ENCODE assay signal across 22 cellular contexts in genomic region chr13:22256111-22256639, GRCh38.
DNase-seq lines count a peak whose midpoint lies in the region; ATAC-seq and TF ChIP-seq lines count a peak whose summit lies in the region.
"Had no signal": no experiment of that assay in that cellular context is flagged by ENCODE, and none has a peak within 500 bp of the region (broad histone marks: within the 10 kb centered on the region; RNA-seq: fewer than 3 reads in every experiment).

No MANE protein-coding gene starts in this region.

- POLR2A ChIA-PET in RWPE1 (lab: Yijun Ruan, JAX; ENCODE audit: low non-redundant PET) = no interaction called here

- H3K4me3 ChIP-seq in AG10803 (ENCODE audit: low read length) (no peak overlapping the region), H7 (ENCODE audit: insufficient read depth, low read depth, low read length) (no peak overlapping the region), kidney epithelial cell (ENCODE audit: low read depth, low read length) (no peak overlapping the region), neuronal stem cell (ENCODE audit: low read length in 2 of 2) (no peak overlapping the region)
- H3K4me3 ChIP-seq: suprapubic skin had no signal

- ATAC-seq in GM19467 (IDR thresholded peaks at IDR 0.05; ENCODE audit: unreplicated experiment) = no peak
- ATAC-seq: activated T-cell treated with anti-CD3 and anti-CD28 coated beads, Interleukin-2, amount 50 U/mL, for 4 hours; left ventricle myocardium superior had no signal

- H2BK15ac ChIP-seq in neuronal stem cell (ENCODE audit: low read length) = no peak overlapping the region

- CTCF ChIA-PET in RWPE1 (lab: Yijun Ruan, JAX) = interaction anchor here (0.6 kb wide), 2 partner anchors 390 to 633 kb away, joined by 3 read pairs; no protein-coding TSS in a partner anchor

- H2BK12ac ChIP-seq in neuronal stem cell (ENCODE audit: low read length) = no peak overlapping the region

- H3K27me3 ChIP-seq in H7 (ENCODE audit: control insufficient read depth, insufficient read depth, low read length) = no peaks in the 10 kb centered on the region
- no peaks in the 10 kb centered on the region for H3K27me3 ChIP-seq in kidney epithelial cell (ENCODE audit: control insufficient read depth, insufficient read depth, low read length)
- H3K27me3 ChIP-seq in neuronal stem cell (ENCODE audit: control insufficient read depth in 3 of 3, insufficient read depth in 3 of 3, low read depth in 1 of 3, low read length in 3 of 3) = no peaks in the 10 kb centered on the region

- 0 out of 2 replicates have a peak, but pooled peaks have one; percentile 7 for TF ChIP-seq CTCF in AG10803 (conservative IDR thresholded peaks at IDR 0.05; ENCODE audit: low read length)
- TF ChIP-seq CTCF in RWPE1 (conservative IDR thresholded peaks at IDR 0.05; ENCODE audit: low read depth) = 0 out of 2 replicates have a peak, but pooled peaks have one; percentile 5
- peak; percentile 29 for TF ChIP-seq CTCF in kidney epithelial cell (IDR thresholded peaks at IDR 0.05; ENCODE audit: insufficient read depth, low read length, poor library complexity, severe bottlenecking)

- no peak overlapping the region for H3K9ac ChIP-seq in neuronal stem cell (ENCODE audit: low read depth, low read length, poor library complexity)

- H3K18ac ChIP-seq in neuronal stem cell (ENCODE audit: low read length) = no peak overlapping the region

- H2BK5ac ChIP-seq in neuronal stem cell (ENCODE audit: low read length) = no peak overlapping the region

- no peak overlapping the region for H2AFZ ChIP-seq in neuronal stem cell (ENCODE audit: low read length)

- H3K27ac ChIP-seq in RWPE1 (no peak overlapping the region), neuronal stem cell (replicated peaks; ENCODE audit: low read length) (no peak overlapping the region)
- H3K27ac ChIP-seq: suprapubic skin had no signal

- H4K8ac ChIP-seq in neuronal stem cell (ENCODE audit: low read depth, low read length) = no peak overlapping the region

- no peaks in the 10 kb centered on the region for H3K36me3 ChIP-seq in H7 (replicated peaks; ENCODE audit: control insufficient read depth, insufficient read depth, low read length)
- no peaks in the 10 kb centered on the region for H3K36me3 ChIP-seq in kidney epithelial cell (ENCODE audit: control insufficient read depth, insufficient read depth, low read length)
- H3K36me3 ChIP-seq in neuronal stem cell (replicated peaks in 1 of 2; ENCODE audit: control insufficient read depth in 2 of 2, insufficient read depth in 2 of 2, low read length in 2 of 2) = no peaks in the 10 kb centered on the region
- H3K36me3 ChIP-seq: suprapubic skin had no signal

- no peaks in the 10 kb centered on the region for H3K79me1 ChIP-seq in neuronal stem cell (ENCODE audit: low read depth, low read length)

- peaks cover 0 to 1% of the 10 kb centered on the region in 2 donors for H3K4me1 ChIP-seq in neuronal stem cell (ENCODE audit: control insufficient read depth in 2 of 2, insufficient read depth in 1 of 2, low read depth in 1 of 2, low read length in 2 of 2)
- H3K4me1 ChIP-seq: suprapubic skin had no signal

- DNase-seq in AG10803 (ENCODE audit: low read depth) = no peak
- DNase-seq in H7 = peak; percentile 33
- DNase-seq in RWPE1 (ENCODE audit: low spot score) = no peak
- no peak for DNase-seq in kidney epithelial cell (ENCODE audit: low read depth)
- no peak for DNase-seq in AML-193 (lab: John Stamatoyannopoulos, UW)
- no peak for DNase-seq in COLO829 (ENCODE audit: low spot score)
- no peak for DNase-seq in neuronal stem cell (ENCODE audit: low spot score)
- DNase-seq: activated CD4-positive, alpha-beta T cell treated with anti-CD3 and anti-CD28 coated beads for 4 hours; activated naive CD4-positive, alpha-beta T cell treated with anti-CD3 and anti-CD28 coated beads, Interleukin-2, amount 10 ng/mL, durations not matched to agents 7 days and 5 days; activated T-cell treated with anti-CD3 and anti-CD28 coated beads, Interleukin-2, amount 50 U/mL, for 4 hours; anterior cingulate cortex; caudate nucleus; CD8-positive, alpha-beta memory T cell; left ventricle myocardium superior; NCI-H1694 treated with DMSO at 0.1 percent for 48 hours; NCI-H2171 treated with DMSO at 0.1 percent for 48 hours; NCI-H526; OCI-M1; SIG-M5; stimulated activated CD4-positive, alpha-beta T cell treated with anti-CD3 and anti-CD28 coated beads, Interleukin-1b, Interleukin-23, amount 100 ng/mL, for 48 hours had no signal

- no peak overlapping the region for H3K14ac ChIP-seq in neuronal stem cell (ENCODE audit: low read length)

- no peak overlapping the region for H2BK120ac ChIP-seq in neuronal stem cell (ENCODE audit: low read depth, low read length)

- no CpG with 5 or more reads among the region's 2 CpGs for WGBS in neuronal stem cell (ENCODE audit: extremely low coverage in 2 of 2, insufficient read length in 2 of 2, insufficient replicate concordance in 1 of 2), 2 donors

- H3K23ac ChIP-seq in neuronal stem cell (ENCODE audit: low read depth, low read length, poor library complexity) = no peak overlapping the region

- H4K91ac ChIP-seq in neuronal stem cell (ENCODE audit: low read depth, low read length, poor library complexity) = no peak overlapping the region

- no peak overlapping the region for H3K4ac ChIP-seq in neuronal stem cell (ENCODE audit: low read length)

- no peaks in the 10 kb centered on the region for H3K9me3 ChIP-seq in neuronal stem cell (replicated peaks in 1 of 2; ENCODE audit: control insufficient read depth in 2 of 2, insufficient read depth in 1 of 2, low read depth in 1 of 2, low read length in 2 of 2)
- H3K9me3 ChIP-seq: suprapubic skin had no signal

- no peak overlapping the region for H3K4me2 ChIP-seq in neuronal stem cell (ENCODE audit: insufficient read depth, low read length, poor library complexity, severe bottlenecking)

- no peak overlapping the region for H2AK5ac ChIP-seq in neuronal stem cell (ENCODE audit: low read depth, low read length)
